Comparison of ENCODE assay signal across 8 cellular contexts in the genomic region with DNA sequence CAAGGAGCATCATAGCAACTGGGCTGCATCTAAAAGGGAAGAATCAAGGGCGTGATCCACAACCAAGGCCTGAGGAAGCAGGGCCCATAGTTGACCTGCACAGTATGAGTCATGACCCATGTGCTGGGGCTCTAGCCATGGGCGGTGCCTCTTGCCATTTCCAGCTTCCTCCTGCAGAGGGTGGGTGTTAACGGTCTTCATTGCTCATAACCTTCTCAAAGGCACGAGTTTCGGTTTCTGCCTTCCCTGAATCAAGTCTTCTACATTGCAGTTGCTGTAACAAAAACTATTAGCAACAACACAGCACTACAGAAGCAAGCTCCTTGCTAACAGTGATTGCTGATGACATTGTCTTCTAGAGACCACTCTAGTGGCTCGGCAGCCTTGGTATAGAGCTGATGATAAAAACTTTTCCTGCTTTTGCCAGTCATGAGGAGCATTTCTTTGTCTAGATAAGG.
DNase-seq lines count a peak whose midpoint lies in the region; ATAC-seq and FAIRE-seq lines count a peak whose summit lies in the region.

No MANE protein-coding gene starts in this region.

- FAIRE-seq in frontal cortex (lab: Jason Lieb, UNC): no peak

- intact Hi-C loops in Right ventricle myocardium inferior (cut with DNase I): no loop called here

- no peak overlapping the region for H3K4me3 Mint-ChIP-seq in activated CD8-positive, alpha-beta memory T cell treated with anti-CD3 and anti-CD28 coated beads, Interleukin-2, amount 10 ng/mL, durations not matched to agents 7 days and 5 days

- H3K4me1 Mint-ChIP-seq in activated CD8-positive, alpha-beta memory T cell treated with anti-CD3 and anti-CD28 coated beads, Interleukin-2, amount 10 ng/mL, durations not matched to agents 7 days and 5 days: peaks cover 33% of the 10 kb centered on the region

- peaks cover 5% of the 10 kb centered on the region for H3K36me3 Mint-ChIP-seq in activated CD8-positive, alpha-beta memory T cell treated with anti-CD3 and anti-CD28 coated beads, Interleukin-2, amount 10 ng/mL, durations not matched to agents 7 days and 5 days

- peaks cover 5% of the 10 kb centered on the region for H3K27me3 Mint-ChIP-seq in activated CD8-positive, alpha-beta memory T cell treated with anti-CD3 and anti-CD28 coated beads, Interleukin-2, amount 10 ng/mL, durations not matched to agents 7 days and 5 days

- CTCF ChIA-PET in activated CD8-positive, alpha-beta memory T cell treated with anti-CD3 and anti-CD28 coated beads, Interleukin-2, amount 10 ng/mL, durations not matched to agents 7 days and 5 days (lab: Charles Lee): interaction anchor here (0.7 kb wide), 1 partner anchor 35 kb away, joined by 3 read pairs; no protein-coding TSS in a partner anchor

- H3K9me3 Mint-ChIP-seq in activated CD8-positive, alpha-beta memory T cell treated with anti-CD3 and anti-CD28 coated beads, Interleukin-2, amount 10 ng/mL, durations not matched to agents 7 days and 5 days (ENCODE audit: low read depth): no peaks in the 10 kb centered on the region

- ATAC-seq in GM21786 (IDR thresholded peaks at IDR 0.05; ENCODE audit: unreplicated experiment): peak; percentile 86
- peak; percentile 97 for ATAC-seq in activated CD8-positive, alpha-beta memory T cell treated with anti-CD3 and anti-CD28 coated beads, Interleukin-2, amount 10 ng/mL, durations not matched to agents 7 days and 5 days
- peak; percentile 94 for ATAC-seq in Right ventricle myocardium inferior

- DNase-seq in GM03348 (ENCODE audit: low spot score): peak; percentile 63
- peak; percentile 63 for DNase-seq in LHCN-M2 (ENCODE audit: low read depth)
- peak; percentile 78 for DNase-seq in activated CD8-positive, alpha-beta memory T cell treated with anti-CD3 and anti-CD28 coated beads, Interleukin-2, amount 10 ng/mL, durations not matched to agents 7 days and 5 days
- DNase-seq in Right ventricle myocardium inferior (ENCODE audit: missing footprints): peak; percentile 80
- DNase-seq in stimulated activated CD4-positive, alpha-beta T cell treated with anti-CD3 and anti-CD28 coated beads, Interleukin-15, amount 100 ng/mL, for 24 hours: peak; percentile 71
- DNase-seq in frontal cortex (ENCODE audit: low spot score in 2 of 2): no peak
- DNase-seq in NCI-H1436 (lab: John Stamatoyannopoulos, UW): no peak

- peak overlapping the region; percentile 74 for H3K27ac Mint-ChIP-seq in activated CD8-positive, alpha-beta memory T cell treated with anti-CD3 and anti-CD28 coated beads, Interleukin-2, amount 10 ng/mL, durations not matched to agents 7 days and 5 days

Comparison
In these comparisons a context has a peak if more than half of its experiments do, and no peak if none do; other contexts are left out.
1. DNase-seq: peak in GM03348 (single experiment), LHCN-M2 (single experiment), activated CD8-positive, alpha-beta memory T cell treated with anti-CD3 and anti-CD28 coated beads, Interleukin-2, amount 10 ng/mL, durations not matched to agents 7 days and 5 days (single experiment), Right ventricle myocardium inferior (single experiment) and stimulated activated CD4-positive, alpha-beta T cell treated with anti-CD3 and anti-CD28 coated beads, Interleukin-15, amount 100 ng/mL, for 24 hours (single experiment); none in frontal cortex (0 of 2) and NCI-H1436 (single experiment).
2. Peak in every context shown above with its lines, with median percentiles within 50 percentile points of each other: ATAC-seq.